ENCODE assay signal across 10 cellular contexts in genomic region chr1:171645553-171646336, GRCh38. TPM values are rescaled to one million over a fixed set of nuclear protein-coding genes. Genes with fewer than 3 reads are reported as not detected.
DNase-seq lines count a peak whose midpoint lies in the region; ATAC-seq and TF ChIP-seq lines count a peak whose summit lies in the region.
"Had no signal": no experiment of that assay in that cellular context is flagged by ENCODE, and none has a peak within 500 bp of the region (broad histone marks: within the 10 kb centered on the region; RNA-seq: fewer than 3 reads in every experiment).

No MANE protein-coding gene starts in this region.

- H3K9ac ChIP-seq in muscle layer of colon (ENCODE audit: low read length): no peak overlapping the region

- no peak overlapping the region for H3K27ac Mint-ChIP-seq in stimulated activated memory B cell treated with anti-CD40 and anti-IgM and Interleukin-4, amounts not matched to agents 10 μg/mL and 1 μg/mL and 100 μg/mL, for 72 hours
- H3K27ac Mint-ChIP-seq: activated B cell treated with CpG ODN at 0.5 μM for 24 hours had no signal

- no peaks in the 10 kb centered on the region for H3K36me3 Mint-ChIP-seq in stimulated activated memory B cell treated with anti-CD40 and anti-IgM and Interleukin-4, amounts not matched to agents 10 μg/mL and 1 μg/mL and 100 μg/mL, for 72 hours

- no peak overlapping the region for H3K4me3 ChIP-seq in AG09309 (ENCODE audit: control insufficient read depth, low read depth, low read length)
- no peak overlapping the region for H3K4me3 ChIP-seq in fibroblast of mammary gland (ENCODE audit: control insufficient read depth, low read depth, low read length)
- peak overlapping the region in 1 of 2 donors; percentile 28 for H3K4me3 ChIP-seq in muscle layer of colon (ENCODE audit: low read depth in 1 of 2, low read length in 2 of 2)

- TF ChIP-seq CTCF in AG09309 (IDR thresholded peaks at IDR 0.05; ENCODE audit: control insufficient read depth, insufficient read depth, low read depth, low read length, missing control alignments) (no peak), fibroblast of mammary gland (conservative IDR thresholded peaks at IDR 0.05; ENCODE audit: control insufficient read depth, insufficient read depth, low read depth, low read length) (no peak)

- H3K4me1 Mint-ChIP-seq in stimulated activated memory B cell treated with anti-CD40 and anti-IgM and Interleukin-4, amounts not matched to agents 10 μg/mL and 1 μg/mL and 100 μg/mL, for 72 hours: peaks cover 6% of the 10 kb centered on the region

- no peaks in the 10 kb centered on the region for H3K27me3 ChIP-seq in muscle layer of colon (ENCODE audit: control insufficient read depth in 1 of 2, insufficient read depth in 2 of 2, low read length in 2 of 2)

- peaks cover 12% of the 10 kb centered on the region for H3K27me3 Mint-ChIP-seq in stimulated activated memory B cell treated with anti-CD40 and anti-IgM and Interleukin-4, amounts not matched to agents 10 μg/mL and 1 μg/mL and 100 μg/mL, for 72 hours

- H3K4me1 ChIP-seq in muscle layer of colon (ENCODE audit: insufficient read depth, low read length): peaks cover 16% of the 10 kb centered on the region

- H3K27ac ChIP-seq in muscle layer of colon (ENCODE audit: low read depth, low read length): peak overlapping the region; percentile 62

- H3K36me3 ChIP-seq in muscle layer of colon (ENCODE audit: insufficient read depth, low read length): no peaks in the 10 kb centered on the region

- ATAC-seq in stimulated activated memory B cell treated with anti-CD40 and anti-IgM and Interleukin-4, amounts not matched to agents 10 μg/mL and 1 μg/mL and 100 μg/mL, for 72 hours: no peak

- DNase-seq in AG09309 (ENCODE audit: low read depth): peak; percentile 82
- peak; percentile 91 for DNase-seq in NCI-H82 (lab: John Stamatoyannopoulos, UW)
- peak; percentile 86 for DNase-seq in fibroblast of mammary gland (ENCODE audit: low read depth)
- no peak for DNase-seq in activated T-cell treated with anti-CD3 and anti-CD28 coated beads, Interleukin-2, amount 50 U/mL, for 1 hour
- no peak for DNase-seq in GM19240 (ENCODE audit: insufficient read length, low spot score)
- no peak for DNase-seq in dermis blood vessel endothelial cell
- DNase-seq: activated B cell treated with CpG ODN at 0.5 μM for 24 hours, cortex of kidney had no signal

- no peak overlapping the region for H3K4me3 Mint-ChIP-seq in stimulated activated memory B cell treated with anti-CD40 and anti-IgM and Interleukin-4, amounts not matched to agents 10 μg/mL and 1 μg/mL and 100 μg/mL, for 72 hours
- H3K4me3 Mint-ChIP-seq: activated B cell treated with CpG ODN at 0.5 μM for 24 hours had no signal

- no peaks in the 10 kb centered on the region for H3K9me3 Mint-ChIP-seq in stimulated activated memory B cell treated with anti-CD40 and anti-IgM and Interleukin-4, amounts not matched to agents 10 μg/mL and 1 μg/mL and 100 μg/mL, for 72 hours
- H3K9me3 Mint-ChIP-seq: activated B cell treated with CpG ODN at 0.5 μM for 24 hours had no signal

- H3K9me3 ChIP-seq in muscle layer of colon (ENCODE audit: low read length): no peaks in the 10 kb centered on the region

RNA-seq across cellular contexts. Expression of gene MYOC, which starts 6.7 kb away (rescaled TPM):
- not detected in 2 replicates for total RNA-seq in dermis blood vessel endothelial cell
- total RNA-seq: activated B cell treated with CpG ODN at 0.5 μM for 24 hours had no signal

RNA-seq across cellular contexts. Expression of gene MYOCOS, which starts 23.7 kb away (rescaled TPM):
- total RNA-seq in dermis blood vessel endothelial cell: not detected in 2 replicates

Comparison
In these comparisons a context has a peak if more than half of its experiments do, and no peak if none do; other contexts are left out.
1. DNase-seq: peak in AG09309 (single experiment), NCI-H82 (single experiment) and fibroblast of mammary gland (single experiment); none in activated T-cell treated with anti-CD3 and anti-CD28 coated beads, Interleukin-2, amount 50 U/mL, for 1 hour (single experiment), GM19240 (single experiment) and dermis blood vessel endothelial cell (single experiment).